ENCODE assay signal across 8 cellular contexts in genomic region chr17:58083491-58084316, GRCh38. TPM values are rescaled to one million over a fixed set of nuclear protein-coding genes. Genes with fewer than 3 reads are reported as not detected.
DNase-seq lines count a peak whose midpoint lies in the region; ATAC-seq, FAIRE-seq and TF ChIP-seq lines count a peak whose summit lies in the region.

No MANE protein-coding gene starts in this region.

- peak; percentile 40 for DNase-seq in Ammon's horn (ENCODE audit: low spot score)
- DNase-seq in GM19239 (ENCODE audit: insufficient read length, low spot score), result peak; percentile 69
- DNase-seq in SK-N-SH, result peak; percentile 91
- peak; percentile 78 for DNase-seq in activated naive CD8-positive, alpha-beta T cell treated with anti-CD3 and anti-CD28 coated beads for 36 hours
- peak; percentile 76 for DNase-seq in left ventricle myocardium inferior
- DNase-seq in putamen (ENCODE audit: low spot score), result peak; percentile 58
- peak; percentile 49 to 59 for DNase-seq in uterus

- TF ChIP-seq POLR2A in uterus (IDR thresholded peaks at IDR 0.05), result peak in 1 of 2 donors; percentile 47

- H3K4me3 ChIP-seq in SK-N-SH (ENCODE audit: low read depth in 2 of 2, low read length in 1 of 2), result peak overlapping the region; percentile 95 to 99
- H3K4me3 ChIP-seq in left ventricle myocardium inferior, result peak overlapping the region; percentile 98
- peak overlapping the region; percentile 70 to 79 for H3K4me3 ChIP-seq in uterus

- no peak for TF ChIP-seq EP300 in SK-N-SH (IDR thresholded peaks at IDR 0.05; ENCODE audit: borderline replicate concordance in 1 of 2, low read depth in 1 of 2, low read length in 1 of 2)

- H3F3A ChIP-seq in SK-N-SH (replicated peaks; ENCODE audit: insufficient read depth), result no peaks in the 10 kb centered on the region

- TF ChIP-seq CTCF in SK-N-SH (IDR thresholded peaks at IDR 0.05) (no peak), left ventricle myocardium inferior (IDR thresholded peaks at IDR 0.05; ENCODE audit: borderline replicate concordance) (no peak), uterus (IDR thresholded peaks at IDR 0.05) (peak in 1 of 4 experiments; percentile 12)

- H3K27ac ChIP-seq in SK-N-SH (ENCODE audit: low read depth in 2 of 2, low read length in 1 of 2) (peak overlapping the region; percentile 48 to 91), left ventricle myocardium inferior (replicated peaks) (peak overlapping the region; percentile 99), uterus (peak overlapping the region; percentile 85 to 92)

- H3K27me3 ChIP-seq in SK-N-SH (ENCODE audit: insufficient read depth), result no peaks in the 10 kb centered on the region
- H3K27me3 ChIP-seq in left ventricle myocardium inferior (ENCODE audit: low read depth), result no peaks in the 10 kb centered on the region
- no peaks in the 10 kb centered on the region for H3K27me3 ChIP-seq in uterus

- peak overlapping the region; percentile 79 for H3K27ac Mint-ChIP-seq in activated naive CD8-positive, alpha-beta T cell treated with anti-CD3 and anti-CD28 coated beads for 36 hours

- H4K20me1 ChIP-seq in SK-N-SH (ENCODE audit: insufficient read depth), result peaks cover 53% of the 10 kb centered on the region

- peak; percentile 48 for ATAC-seq in HG03432 (IDR thresholded peaks at IDR 0.05; ENCODE audit: unreplicated experiment)

- H3K27me3 Mint-ChIP-seq in activated naive CD8-positive, alpha-beta T cell treated with anti-CD3 and anti-CD28 coated beads for 36 hours, result no peaks in the 10 kb centered on the region

- no peak overlapping the region for H2AFZ ChIP-seq in SK-N-SH (ENCODE audit: low read depth)

- under 1% methylated on average over 41 of the region's 92 CpGs for WGBS in SK-N-SH (ENCODE audit: low lambda C conversion rate)

- POLR2A ChIA-PET in SK-N-SH (lab: Yijun Ruan, JAX), result interaction anchor here (0.7 to 4.8 kb wide), 11 partner anchors 31 to 545 kb away, joined by 3 to 40 read pairs (median 5); partner anchors contain the start of genes MRPS23, SRSF1 and VEZF1

- H3K9me3 Mint-ChIP-seq in activated naive CD8-positive, alpha-beta T cell treated with anti-CD3 and anti-CD28 coated beads for 36 hours, result no peaks in the 10 kb centered on the region

- no peak for TF ChIP-seq RAD21 in SK-N-SH (IDR thresholded peaks at IDR 0.05; ENCODE audit: low read length)

- H3K4me2 ChIP-seq in SK-N-SH, result peak overlapping the region; percentile 99

- CTCF ChIA-PET in SK-N-SH (lab: Yijun Ruan, JAX), result interaction anchor here (0.7 to 5.5 kb wide), 12 partner anchors 11 to 226 kb away, joined by 3 to 26 read pairs (median 4); partner anchors contain the start of gene SRSF1

- H3K4me1 Mint-ChIP-seq in activated naive CD8-positive, alpha-beta T cell treated with anti-CD3 and anti-CD28 coated beads for 36 hours, result peaks cover 40% of the 10 kb centered on the region

- H3K9me2 ChIP-seq in SK-N-SH, result no peaks in the 10 kb centered on the region

- FAIRE-seq in GM19239 (lab: Jason Lieb, UNC), result peak; percentile 33

- H3K9me3 ChIP-seq in SK-N-SH (no peaks in the 10 kb centered on the region), left ventricle myocardium inferior (replicated peaks) (no peaks in the 10 kb centered on the region), uterus (no peaks in the 10 kb centered on the region)

- H3K9ac ChIP-seq in SK-N-SH, result peak overlapping the region; percentile 88

- peaks cover 53% of the 10 kb centered on the region for H3K79me2 ChIP-seq in SK-N-SH (ENCODE audit: insufficient read depth)

- H3K4me1 ChIP-seq in SK-N-SH (ENCODE audit: control insufficient read depth in 1 of 2, insufficient read depth in 2 of 2, low read depth in 1 of 2, low read length in 1 of 2) (peaks cover 18 to 35% of the 10 kb centered on the region in 2 experiments), left ventricle myocardium inferior (peaks cover 59% of the 10 kb centered on the region), uterus (peaks cover 0 to 8% of the 10 kb centered on the region in 2 donors)

- H3K36me3 ChIP-seq in SK-N-SH (replicated peaks in 1 of 2; ENCODE audit: control insufficient read depth in 1 of 2, insufficient read depth in 2 of 2, low read length in 1 of 2) (peaks cover 35 to 36% of the 10 kb centered on the region in 2 experiments), left ventricle myocardium inferior (peaks cover 31% of the 10 kb centered on the region), uterus (no peaks in the 10 kb centered on the region)

- peaks cover 21% of the 10 kb centered on the region for H3K36me3 Mint-ChIP-seq in activated naive CD8-positive, alpha-beta T cell treated with anti-CD3 and anti-CD28 coated beads for 36 hours

- H3K4me3 Mint-ChIP-seq in activated naive CD8-positive, alpha-beta T cell treated with anti-CD3 and anti-CD28 coated beads for 36 hours, result peak overlapping the region; percentile 84

- intact Hi-C loops in left ventricle myocardium inferior (cut with micrococcal nuclease) (no loop called here), uterus (cut with DNase I; ENCODE audit: low total_unique reads) (loop anchor here (10.0 kb wide), 1 partner anchor 219 kb away; no protein-coding TSS in a partner anchor)

TF ChIP-seq in SK-N-SH, 30 proteins besides CTCF, POLR2A, EP300 and RAD21 (continues in another document):
- TF ChIP-seq, protein P1, sequence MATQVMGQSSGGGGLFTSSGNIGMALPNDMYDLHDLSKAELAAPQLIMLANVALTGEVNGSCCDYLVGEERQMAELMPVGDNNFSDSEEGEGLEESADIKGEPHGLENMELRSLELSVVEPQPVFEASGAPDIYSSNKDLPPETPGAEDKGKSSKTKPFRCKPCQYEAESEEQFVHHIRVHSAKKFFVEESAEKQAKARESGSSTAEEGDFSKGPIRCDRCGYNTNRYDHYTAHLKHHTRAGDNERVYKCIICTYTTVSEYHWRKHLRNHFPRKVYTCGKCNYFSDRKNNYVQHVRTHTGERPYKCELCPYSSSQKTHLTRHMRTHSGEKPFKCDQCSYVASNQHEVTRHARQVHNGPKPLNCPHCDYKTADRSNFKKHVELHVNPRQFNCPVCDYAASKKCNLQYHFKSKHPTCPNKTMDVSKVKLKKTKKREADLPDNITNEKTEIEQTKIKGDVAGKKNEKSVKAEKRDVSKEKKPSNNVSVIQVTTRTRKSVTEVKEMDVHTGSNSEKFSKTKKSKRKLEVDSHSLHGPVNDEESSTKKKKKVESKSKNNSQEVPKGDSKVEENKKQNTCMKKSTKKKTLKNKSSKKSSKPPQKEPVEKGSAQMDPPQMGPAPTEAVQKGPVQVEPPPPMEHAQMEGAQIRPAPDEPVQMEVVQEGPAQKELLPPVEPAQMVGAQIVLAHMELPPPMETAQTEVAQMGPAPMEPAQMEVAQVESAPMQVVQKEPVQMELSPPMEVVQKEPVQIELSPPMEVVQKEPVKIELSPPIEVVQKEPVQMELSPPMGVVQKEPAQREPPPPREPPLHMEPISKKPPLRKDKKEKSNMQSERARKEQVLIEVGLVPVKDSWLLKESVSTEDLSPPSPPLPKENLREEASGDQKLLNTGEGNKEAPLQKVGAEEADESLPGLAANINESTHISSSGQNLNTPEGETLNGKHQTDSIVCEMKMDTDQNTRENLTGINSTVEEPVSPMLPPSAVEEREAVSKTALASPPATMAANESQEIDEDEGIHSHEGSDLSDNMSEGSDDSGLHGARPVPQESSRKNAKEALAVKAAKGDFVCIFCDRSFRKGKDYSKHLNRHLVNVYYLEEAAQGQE (IDR thresholded peaks at IDR 0.05; ENCODE audit: low read depth, low read length), result no peak
- TF ChIP-seq FOSL2 (IDR thresholded peaks at IDR 0.05; ENCODE audit: borderline replicate concordance, low read depth) (no peak), ZBTB33 (IDR thresholded peaks at IDR 0.05; ENCODE audit: borderline replicate concordance, low read depth) (no peak), NRF1 (IDR thresholded peaks at IDR 0.05; ENCODE audit: low read depth, low read length) (no peak), MEF2A (IDR thresholded peaks at IDR 0.05; ENCODE audit: borderline replicate concordance, low read depth) (no peak), RFX5 (IDR thresholded peaks at IDR 0.05; ENCODE audit: low read length) (no peak), USF1 (IDR thresholded peaks at IDR 0.05; ENCODE audit: borderline replicate concordance, low read depth) (no peak), TCF12 (IDR thresholded peaks at IDR 0.05) (no peak), SMC3 (IDR thresholded peaks at IDR 0.05; ENCODE audit: low read depth, low read length) (no peak), POLR2AphosphoS5 (IDR thresholded peaks at IDR 0.05; ENCODE audit: low read depth, low read length) (no peak; the same call in 1 of the 2 replicates), RXRA (IDR thresholded peaks at IDR 0.05; ENCODE audit: borderline replicate concordance, low read depth) (no peak)
- TF ChIP-seq, protein P2, sequence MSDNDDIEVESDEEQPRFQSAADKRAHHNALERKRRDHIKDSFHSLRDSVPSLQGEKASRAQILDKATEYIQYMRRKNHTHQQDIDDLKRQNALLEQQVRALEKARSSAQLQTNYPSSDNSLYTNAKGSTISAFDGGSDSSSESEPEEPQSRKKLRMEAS (IDR thresholded peaks at IDR 0.05; ENCODE audit: low read depth), result 0 out of 2 replicates have a peak, but pooled peaks have one; percentile 5

RNA-seq across cellular contexts. Expression of gene DYNLL2, which starts 0.5 kb away (rescaled TPM):
- polyA plus RNA-seq in SK-N-SH (2012; rRNA removed), result 27.0 and 27.4 TPM in 2 replicates
- polyA plus RNA-seq in SK-N-SH (2012; cell fraction: cytosol; rRNA removed), result 29.3 TPM in 2 replicates
- 17.1 and 23.7 TPM in 2 replicates for polyA plus RNA-seq in SK-N-SH (2012; cell fraction: nucleus; rRNA removed)
- total RNA-seq in activated naive CD8-positive, alpha-beta T cell treated with anti-CD3 and anti-CD28 coated beads for 36 hours, result 10 to 100 TPM; 33.4 to 33.5 TPM
- total RNA-seq in left ventricle myocardium inferior (93.5 TPM), uterus (10 to 100 TPM in 3 of 4 donors, 1 to 10 TPM in 1; 6.1 to 37.8 (median 23.2) TPM)

Comparison
In these comparisons a context has a peak if more than half of its experiments do, and no peak if none do; other contexts are left out.
1. Peak in every context shown above with its lines: DNase-seq, ATAC-seq, H3K4me3 ChIP-seq and H3K27ac ChIP-seq.
2. DNase-seq: peak in every context shown above with its lines; median percentile 91 in SK-N-SH; 78 in activated naive CD8-positive, alpha-beta T cell treated with anti-CD3 and anti-CD28 coated beads for 36 hours; 76 in left ventricle myocardium inferior; 69 in GM19239; 58 in putamen; 54 in uterus; 40 in Ammon's horn.